27 cellular contexts compared by ENCODE assay signal in genomic region chr16:31023252-31023602, GRCh38.
"Had no signal": no experiment of that assay in that cellular context is flagged by ENCODE, and none has a peak within 500 bp of the region (broad histone marks: within the 10 kb centered on the region; RNA-seq: fewer than 3 reads in every experiment).

No MANE protein-coding gene starts in this region.

- H3K4me3 ChIP-seq: adrenal gland, body of pancreas, esophagus muscularis mucosa, gastroesophageal sphincter had no signal

- H3K27ac ChIP-seq: adrenal gland, body of pancreas, esophagus muscularis mucosa, foreskin keratinocyte, gastroesophageal sphincter had no signal

- H3K27me3 ChIP-seq: adrenal gland, body of pancreas, esophagus muscularis mucosa, foreskin keratinocyte, gastroesophageal sphincter had no signal

- ATAC-seq: activated CD4-positive, alpha-beta T cell treated with anti-CD3 and anti-CD28 coated beads for 36 hours; activated CD8-positive, alpha-beta memory T cell treated with anti-CD3 and anti-CD28 coated beads, Interleukin-2, amount 10 ng/mL, durations not matched to agents 7 days and 5 days; body of pancreas; effector memory CD8-positive, alpha-beta T cell; foreskin keratinocyte; gastroesophageal sphincter had no signal

- DNase-seq: activated CD4-positive, alpha-beta memory T cell treated with anti-CD3 and anti-CD28 coated beads for 36 hours; activated CD4-positive, alpha-beta T cell treated with anti-CD3 and anti-CD28 coated beads for 36 hours; activated CD4-positive, alpha-beta T cell treated with anti-CD3 and anti-CD28 coated beads, Interleukin-2, amount 10 ng/mL, durations not matched to agents 24 days and 14 days; activated CD4-positive, CD25-positive, alpha-beta regulatory T cell; activated CD4-positive, CD25-positive, alpha-beta regulatory T cell treated with anti-CD3 and anti-CD28 coated beads, Interleukin-2, amount 50 U/mL, for 72 hours; activated CD8-positive, alpha-beta memory T cell treated with anti-CD3 and anti-CD28 coated beads, Interleukin-2, amount 10 ng/mL, durations not matched to agents 7 days and 5 days; activated CD8-positive, alpha-beta memory T cell treated with anti-CD3 and anti-CD28 coated beads, Interleukin-2, amount 50 U/mL, for 4 hours; activated CD8-positive, alpha-beta T cell treated with anti-CD3 and anti-CD28 coated beads, Interleukin-2, amount 10 ng/mL, durations not matched to agents 7 days and 5 days; activated effector memory CD4-positive, alpha-beta T cell treated with anti-CD3 and anti-CD28 coated beads, Interleukin-2, amount 50 U/mL, for 16 hours; activated naive CD4-positive, alpha-beta T cell treated with anti-CD3 and anti-CD28 coated beads for 36 hours; activated T-cell treated with anti-CD3 and anti-CD28 coated beads, Interleukin-2, amount 50 U/mL, for 1 hour; activated T-cell treated with anti-CD3 and anti-CD28 coated beads, Interleukin-2, amount 50 U/mL, for 48 hours; adrenal gland; amygdala; aorta; body of pancreas; caudate nucleus; cortex of kidney; dermis blood vessel endothelial cell; effector CD4-positive, alpha-beta T cell; effector memory CD8-positive, alpha-beta T cell; erythroblast; foreskin keratinocyte; T-helper 2 cell had no signal

- H3K4me1 ChIP-seq: esophagus muscularis mucosa, foreskin keratinocyte, gastroesophageal sphincter had no signal

- H3K36me3 ChIP-seq: adrenal gland, esophagus muscularis mucosa, gastroesophageal sphincter had no signal

- H3K9me3 ChIP-seq: adrenal gland, body of pancreas, esophagus muscularis mucosa, gastroesophageal sphincter had no signal

- FAIRE-seq: colon had no signal
